In the genomic region with DNA sequence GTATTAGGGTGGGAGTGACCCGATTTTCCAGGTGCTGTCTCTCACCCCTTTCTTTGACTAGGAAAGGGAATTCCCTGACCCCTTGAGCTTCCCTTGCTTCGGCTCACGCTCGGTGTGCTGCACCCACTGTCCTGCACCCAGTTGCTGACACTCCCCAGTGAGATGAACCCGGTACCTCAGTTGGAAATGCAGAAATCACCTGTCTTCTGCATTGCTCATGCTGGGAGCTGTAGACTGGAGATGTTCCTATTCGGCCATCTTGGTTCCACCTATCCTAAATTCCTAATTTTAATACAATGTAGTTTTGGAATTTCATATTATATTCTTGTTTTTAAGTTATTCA, we compare ENCODE assay signal across 1 cellular context. TPM values are rescaled to one million over a fixed set of nuclear protein-coding genes. Genes with fewer than 3 reads are reported as not detected.
"Had no signal": no experiment of that assay in that cellular context is flagged by ENCODE, and none has a peak within 500 bp of the region (broad histone marks: within the 10 kb centered on the region; RNA-seq: fewer than 3 reads in every experiment).

No MANE protein-coding gene starts in this region.

RNA-seq across cellular contexts. Expression of gene DNAH14, which starts 16.8 kb away (rescaled TPM):
- total RNA-seq: M059J had no signal
